Comparison of ENCODE assay signal across 15 cellular contexts in the genomic region with DNA sequence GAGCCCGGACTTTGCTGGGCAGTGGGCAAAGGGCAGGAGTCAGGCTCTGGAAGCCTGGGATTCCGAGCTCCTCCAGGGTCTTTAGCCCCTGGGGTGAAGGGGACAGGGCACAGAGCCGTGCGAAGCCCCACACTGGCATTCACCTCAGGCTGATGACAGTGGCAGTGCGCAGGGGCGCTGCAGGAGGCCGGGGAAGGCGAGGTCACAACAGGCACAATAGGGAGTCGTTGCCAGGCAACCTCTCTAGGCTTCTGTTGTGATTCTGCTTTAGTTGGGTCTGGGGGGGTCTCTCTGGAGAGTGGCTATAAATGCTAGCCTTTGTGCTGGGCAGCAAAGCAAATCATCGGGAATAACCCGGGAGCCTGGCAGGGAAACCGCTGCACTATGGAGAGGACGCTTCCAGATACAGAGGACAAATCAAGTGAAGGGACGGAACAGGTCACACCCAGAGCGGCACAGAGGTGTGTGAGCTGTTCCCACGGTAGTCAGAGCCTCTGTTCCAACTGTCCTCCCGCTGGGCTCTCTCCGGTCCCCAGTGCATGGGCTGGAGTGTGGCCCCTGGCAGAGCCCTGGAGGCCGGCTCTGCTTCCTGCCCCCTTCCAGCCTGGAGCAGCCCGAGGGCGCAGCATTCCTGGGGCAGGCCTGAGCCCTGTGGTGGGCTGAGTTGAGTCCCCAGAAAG. TPM values are rescaled to one million over a fixed set of nuclear protein-coding genes. Genes with fewer than 3 reads are reported as not detected.
DNase-seq lines count a peak whose midpoint lies in the region; ATAC-seq, FAIRE-seq and TF ChIP-seq lines count a peak whose summit lies in the region.
"Had no signal": no experiment of that assay in that cellular context is flagged by ENCODE, and none has a peak within 500 bp of the region (broad histone marks: within the 10 kb centered on the region; RNA-seq: fewer than 3 reads in every experiment).

No MANE protein-coding gene starts in this region.

- H3K4me1 Mint-ChIP-seq in CD8-positive, alpha-beta T cell (ENCODE audit: low read depth), result no peaks in the 10 kb centered on the region

- no peaks in the 10 kb centered on the region for H3K9me3 Mint-ChIP-seq in CD8-positive, alpha-beta T cell
- H3K9me3 Mint-ChIP-seq: activated T-cell treated with anti-CD3 and anti-CD28 coated beads, Interleukin-2, amount 50 U/mL, for 72 hours; nephron had no signal

- H3K4me3 Mint-ChIP-seq in CD8-positive, alpha-beta T cell, result no peak overlapping the region
- H3K4me3 Mint-ChIP-seq: activated T-cell treated with anti-CD3 and anti-CD28 coated beads, Interleukin-2, amount 50 U/mL, for 72 hours; nephron had no signal

- no peaks in the 10 kb centered on the region for H3K36me3 Mint-ChIP-seq in CD8-positive, alpha-beta T cell

- POLR2A ChIA-PET in CD8-positive, alpha-beta T cell (lab: Charles Lee), result interaction anchor here (0.6 kb wide), 1 partner anchor 89 kb away, joined by 4 read pairs; no protein-coding TSS in a partner anchor

- no peak overlapping the region for H3K27ac Mint-ChIP-seq in CD8-positive, alpha-beta T cell
- H3K27ac Mint-ChIP-seq: activated T-cell treated with anti-CD3 and anti-CD28 coated beads, Interleukin-2, amount 50 U/mL, for 72 hours; nephron had no signal

- H3K27ac ChIP-seq in WERI-Rb-1, result no peak overlapping the region
- no peak overlapping the region for H3K27ac ChIP-seq in CD8-positive, alpha-beta T cell (ENCODE audit: low read depth, low read length)
- H3K27ac ChIP-seq: tibial artery had no signal

- no peaks in the 10 kb centered on the region for H3K4me1 ChIP-seq in CD8-positive, alpha-beta T cell (ENCODE audit: insufficient read depth, low read length)
- H3K4me1 ChIP-seq: Caco-2, tibial artery had no signal

- no peak for FAIRE-seq in HTR-8/SVneo (lab: Jason Lieb, UNC)
- FAIRE-seq: A204.1 had no signal

- peak; percentile 32 for ATAC-seq in left lobe of liver
- ATAC-seq in left cardiac atrium, result no peak
- ATAC-seq in CD8-positive, alpha-beta T cell, result no peak
- no peak for ATAC-seq in GM21576 (IDR thresholded peaks at IDR 0.05; ENCODE audit: unreplicated experiment)
- ATAC-seq: activated T-cell treated with anti-CD3 and anti-CD28 coated beads, Interleukin-2, amount 50 U/mL, for 72 hours had no signal

- H3K27me3 ChIP-seq in WERI-Rb-1 (ENCODE audit: insufficient read depth, low read depth, severe bottlenecking), result no peaks in the 10 kb centered on the region
- H3K27me3 ChIP-seq in CD8-positive, alpha-beta T cell (ENCODE audit: insufficient read depth, low read length), result no peaks in the 10 kb centered on the region

- CTCF ChIA-PET in CD8-positive, alpha-beta T cell (lab: Charles Lee), result interaction anchor here (1.0 kb wide), 1 partner anchor 12 kb away, joined by 3 read pairs; the partner anchor contains the start of gene ZBTB21

- H3K36me3 ChIP-seq in WERI-Rb-1, result no peaks in the 10 kb centered on the region
- no peaks in the 10 kb centered on the region for H3K36me3 ChIP-seq in CD8-positive, alpha-beta T cell (ENCODE audit: insufficient read depth, low read length)
- H3K36me3 ChIP-seq: tibial artery had no signal

- no peak for TF ChIP-seq CTCF in WERI-Rb-1 (IDR thresholded peaks at IDR 0.05; ENCODE audit: low read depth, low read length)
- TF ChIP-seq CTCF in CD8-positive, alpha-beta T cell (IDR thresholded peaks at IDR 0.05), result no peak

- peak; percentile 32 for DNase-seq in NCI-H82 (lab: John Stamatoyannopoulos, UW)
- DNase-seq in NCI-H82 treated with DMSO at 0.1 percent for 48 hours (lab: John Stamatoyannopoulos, UW; ENCODE audit: unreplicated experiment), result no peak
- DNase-seq in WERI-Rb-1, result peak; percentile 59
- no peak for DNase-seq in left lobe of liver (ENCODE audit: low spot score)
- no peak for DNase-seq in left cardiac atrium
- DNase-seq in CD8-positive, alpha-beta T cell, result no peak
- no peak for DNase-seq in HTR-8/SVneo (ENCODE audit: insufficient read length, low spot score)
- DNase-seq: activated T-cell treated with anti-CD3 and anti-CD28 coated beads, Interleukin-2, amount 50 U/mL, for 72 hours; Caco-2; stimulated activated CD4-positive, alpha-beta T cell treated with anti-CD3 and anti-CD28 coated beads, Interleukin-12 subunit alpha, Interleukin-12 subunit beta, amount 100 ng/mL, for 4 hours had no signal

- intact Hi-C loops in left cardiac atrium (cut with DNase I), result no loop called here
- intact Hi-C loops in CD8-positive, alpha-beta T cell (cut with DNase I, micrococcal nuclease), result no loop called here

- no peaks in the 10 kb centered on the region for H3K27me3 Mint-ChIP-seq in CD8-positive, alpha-beta T cell (ENCODE audit: low read depth)

- no peaks in the 10 kb centered on the region for H3K9me3 ChIP-seq in WERI-Rb-1 (ENCODE audit: severe bottlenecking)
- no peaks in the 10 kb centered on the region for H3K9me3 ChIP-seq in CD8-positive, alpha-beta T cell (ENCODE audit: low read length)
- H3K9me3 ChIP-seq: Caco-2, tibial artery had no signal

- no peak overlapping the region for H3K4me3 ChIP-seq in WERI-Rb-1 (ENCODE audit: low read depth, low read length)
- H3K4me3 ChIP-seq in CD8-positive, alpha-beta T cell (ENCODE audit: low read depth, low read length), result no peak overlapping the region
- H3K4me3 ChIP-seq: tibial artery had no signal

RNA-seq across cellular contexts. Expression of gene ZBTB21, which starts 11.7 kb away (rescaled TPM):
- 4.2 TPM for total RNA-seq in left lobe of liver
- 10 to 100 TPM in 1 of 2 donors, 1 to 10 TPM in 1; 5.7 to 14.7 TPM for total RNA-seq in left cardiac atrium
- 100 to 1,000 TPM; 130 to 141 TPM for total RNA-seq in CD8-positive, alpha-beta T cell

RNA-seq across cellular contexts. Expression of gene UMODL1, which starts 49.2 kb away (rescaled TPM):
- total RNA-seq in left lobe of liver (0.18 TPM), left cardiac atrium (not detected)
- under 1 TPM; 0.50 to 0.54 TPM for total RNA-seq in CD8-positive, alpha-beta T cell
- total RNA-seq: glomerular endothelial cell had no signal

Comparison
In these comparisons a context has a peak if more than half of its experiments do, and no peak if none do; other contexts are left out.
1. DNase-seq: peak in NCI-H82 (single experiment) and WERI-Rb-1 (single experiment); none in NCI-H82 treated with DMSO at 0.1 percent for 48 hours (single experiment), left lobe of liver (single experiment), left cardiac atrium (single experiment), CD8-positive, alpha-beta T cell (0 of 7) and HTR-8/SVneo (single experiment).
2. RNA of gene ZBTB21, which starts 11.7 kb away (total RNA-seq): 130 to 141 TPM in CD8-positive, alpha-beta T cell; 5.7 to 14.7 TPM in left cardiac atrium and 4.2 TPM in left lobe of liver (single experiment); every median in the first group is over 4 times any median in the second.